26 cellular contexts compared by ENCODE assay signal in genomic region chr2:178764097-178764496, GRCh38. TPM values are rescaled to one million over a fixed set of nuclear protein-coding genes. Genes with fewer than 3 reads are reported as not detected.
A peak's percentile ranks its signal among the peaks of the same experiment; 100 is the strongest.
DNase-seq lines count a peak whose midpoint lies in the region; ATAC-seq lines count a peak whose summit lies in the region.
"Had no signal": no experiment of that assay in that cellular context is flagged by ENCODE, and none has a peak within 500 bp of the region (broad histone marks: within the 10 kb centered on the region; RNA-seq: fewer than 3 reads in every experiment).

No MANE protein-coding gene starts in this region.

- H3K9me3 ChIP-seq in BLaER1 = no peaks in the 10 kb centered on the region
- H3K9me3 ChIP-seq: heart left ventricle, lower lobe of right lung, mucosa of descending colon, ovary, right atrium auricular region, spleen, tibial nerve had no signal

- H3K4me2 ChIP-seq in BLaER1 = peak overlapping the region; percentile 3; the same call in 1 of the 2 replicates

- no peaks in the 10 kb centered on the region for H4K20me1 ChIP-seq in BLaER1

- H3K9ac ChIP-seq in BLaER1 = no peak overlapping the region

- DNase-seq in ELR (ENCODE audit: low read depth) (peak; percentile 60), RKO (ENCODE audit: low spot score) (peak; percentile 33), myocyte (ENCODE audit: low read depth) (peak; percentile 44), NCI-H69 (lab: John Stamatoyannopoulos, UW) (no peak)
- DNase-seq: activated CD4-positive, alpha-beta T cell treated with anti-CD3 and anti-CD28 coated beads for 4 hours; activated gamma-delta T cell treated with Interleukin-2 at 50 U/mL for 16 hours; activated naive CD8-positive, alpha-beta T cell treated with anti-CD3 and anti-CD28 coated beads, Interleukin-2, amount 50 U/mL, for 24 hours; activated T-cell treated with anti-CD3 and anti-CD28 coated beads, Interleukin-2, amount 50 U/mL, for 1 hour; DND-41; heart left ventricle; lower lobe of right lung; mucosa of descending colon; NCI-H1092; NCI-H1930; NCI-H2227 treated with DMSO at 0.1 percent for 48 hours; NCI-H774; nephron progenitor cell; ovary; spleen had no signal

- H3K36me3 ChIP-seq in BLaER1 = no peaks in the 10 kb centered on the region
- H3K36me3 ChIP-seq: ovary, tibial nerve had no signal

- H3K4me3 ChIP-seq in BLaER1 = no peak overlapping the region
- H3K4me3 ChIP-seq: heart left ventricle, lower lobe of right lung, mucosa of descending colon, ovary, right atrium auricular region, spleen, tibial nerve had no signal

- ATAC-seq in HG02678 (IDR thresholded peaks at IDR 0.05; ENCODE audit: unreplicated experiment) (no peak), HG03457 (IDR thresholded peaks at IDR 0.05; ENCODE audit: unreplicated experiment) (no peak)
- ATAC-seq: activated naive CD8-positive, alpha-beta T cell treated with anti-CD3 and anti-CD28 coated beads, Interleukin-2, amount 50 U/mL, for 24 hours; heart left ventricle; lower lobe of right lung; mucosa of descending colon had no signal

- H3K27ac ChIP-seq in BLaER1 = no peak overlapping the region
- H3K27ac ChIP-seq: heart left ventricle, lower lobe of right lung, ovary, right atrium auricular region, spleen, tibial nerve, VCaP had no signal

- no peaks in the 10 kb centered on the region for H3K27me3 ChIP-seq in BLaER1
- H3K27me3 ChIP-seq: heart left ventricle, ovary, right atrium auricular region, spleen, tibial nerve had no signal

- peaks cover 32% of the 10 kb centered on the region for H3K4me1 ChIP-seq in BLaER1
- H3K4me1 ChIP-seq: lower lobe of right lung, spleen, tibial nerve had no signal

RNA-seq across cellular contexts. Expression of gene TTN, which starts 43.1 kb away (rescaled TPM):
- total RNA-seq in myocyte = 1,034 and 1,448 TPM in 2 replicates
- 45.2 TPM for polyA plus RNA-seq in myocyte (2012)
- polyA plus RNA-seq: BJ had no signal
